Comparison of ENCODE assay signal across 15 cellular contexts in the genomic region with DNA sequence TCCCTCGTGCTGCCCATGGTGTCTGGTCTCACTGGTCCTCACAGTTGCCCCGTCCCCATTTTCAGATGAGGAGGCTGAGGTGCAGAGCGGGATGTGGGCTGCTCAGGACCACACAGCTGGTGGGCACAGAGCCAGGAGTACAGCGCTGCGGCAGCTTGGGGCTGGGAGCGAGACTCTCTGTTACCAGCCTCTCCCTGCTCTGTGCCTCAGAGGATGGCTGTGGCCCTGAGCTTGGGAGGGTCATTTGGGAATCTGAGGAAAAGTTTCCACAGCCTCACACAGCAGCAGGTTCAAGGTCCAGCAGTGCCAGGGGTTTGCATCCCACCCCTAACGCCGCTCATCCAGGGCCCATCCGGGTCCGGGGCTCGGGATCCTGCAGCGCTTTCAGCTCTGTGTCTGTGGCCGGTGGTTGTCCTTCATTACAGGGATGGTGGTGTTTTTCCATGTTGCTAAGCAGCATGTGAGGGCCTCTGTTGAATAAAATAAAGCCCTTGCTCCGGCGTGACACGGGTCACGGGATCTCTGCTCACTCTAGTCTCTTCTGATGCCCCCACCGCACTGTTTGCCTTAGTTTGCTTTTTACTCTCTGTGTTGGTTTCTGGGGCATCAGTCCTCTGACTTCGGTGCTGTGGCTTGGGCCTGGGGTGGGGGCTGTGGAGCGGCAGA. TPM values are rescaled to one million over a fixed set of nuclear protein-coding genes. Genes with fewer than 3 reads are reported as not detected.
A peak's percentile ranks its signal among the peaks of the same experiment; 100 is the strongest.
DNase-seq lines count a peak whose midpoint lies in the region; ATAC-seq, FAIRE-seq and TF ChIP-seq lines count a peak whose summit lies in the region.
"Had no signal": no experiment of that assay in that cellular context is flagged by ENCODE, and none has a peak within 500 bp of the region (broad histone marks: within the 10 kb centered on the region; RNA-seq: fewer than 3 reads in every experiment).

No MANE protein-coding gene starts in this region.

- peak overlapping the region in 1 of 2 donors; percentile 13 for H3K27ac Mint-ChIP-seq in stimulated activated naive CD8-positive, alpha-beta T cell treated with anti-CD3 and anti-CD28 coated beads, Interleukin-15, amount 100 ng/mL, for 72 hours

- no peaks in the 10 kb centered on the region for H3K36me3 ChIP-seq in small intestine (ENCODE audit: control insufficient read depth in 2 of 2, insufficient read depth in 2 of 2, low read length in 2 of 2)

- no peak for ATAC-seq in stimulated activated naive CD8-positive, alpha-beta T cell treated with anti-CD3 and anti-CD28 coated beads, Interleukin-15, amount 100 ng/mL, for 72 hours
- no peak for ATAC-seq in HG03354 (IDR thresholded peaks at IDR 0.05; ENCODE audit: poor library complexity, severe bottlenecking, unreplicated experiment)

- TF ChIP-seq CTCF in dorsolateral prefrontal cortex (IDR thresholded peaks at IDR 0.05 in 54 of 56, conservative IDR thresholded peaks at IDR 0.05 in 2 of 56; ENCODE audit: low read depth in 1 of 56, partially characterized antibody in 56 of 56), result no peak

- peaks cover 29% of the 10 kb centered on the region for H3K4me1 Mint-ChIP-seq in stimulated activated naive CD8-positive, alpha-beta T cell treated with anti-CD3 and anti-CD28 coated beads, Interleukin-15, amount 100 ng/mL, for 72 hours

- no peak for FAIRE-seq in small intestine (lab: Jason Lieb, UNC)
- FAIRE-seq: GM18507 had no signal

- no peaks in the 10 kb centered on the region for H3K9me3 Mint-ChIP-seq in stimulated activated naive CD8-positive, alpha-beta T cell treated with anti-CD3 and anti-CD28 coated beads, Interleukin-15, amount 100 ng/mL, for 72 hours

- peak; percentile 67 for DNase-seq in COLO668 (lab: John Stamatoyannopoulos, UW; ENCODE audit: unreplicated experiment)
- DNase-seq in dorsolateral prefrontal cortex, result peak in 1 of 10 donors; percentile 43
- DNase-seq in medulla oblongata (ENCODE audit: extremely low spot score), result peak; percentile 66
- peak; percentile 20 for DNase-seq in small intestine
- no peak for DNase-seq in activated CD4-positive, alpha-beta T cell treated with anti-CD3 and anti-CD28 coated beads, Interleukin-2, amount 50 U/mL, for 1 hour
- DNase-seq in stimulated activated naive CD8-positive, alpha-beta T cell treated with anti-CD3 and anti-CD28 coated beads, Interleukin-15, amount 100 ng/mL, for 72 hours, result no peak
- no peak for DNase-seq in germinal center (ENCODE audit: low spot score)
- DNase-seq: Calu3, cortex of kidney, GM23248, mammary epithelial cell, NCI-H2107, SHP77 had no signal

- peaks cover 12% of the 10 kb centered on the region for H3K27me3 Mint-ChIP-seq in stimulated activated naive CD8-positive, alpha-beta T cell treated with anti-CD3 and anti-CD28 coated beads, Interleukin-15, amount 100 ng/mL, for 72 hours

- WGBS in small intestine, 3 donors, result 54 to 66% (median 56%) methylated on average over 20 of the region's 20 CpGs

- H3K9me3 ChIP-seq in small intestine (ENCODE audit: control insufficient read depth, low read depth), result no peaks in the 10 kb centered on the region

- no peak overlapping the region for H3K4me3 Mint-ChIP-seq in stimulated activated naive CD8-positive, alpha-beta T cell treated with anti-CD3 and anti-CD28 coated beads, Interleukin-15, amount 100 ng/mL, for 72 hours

- H3K27me3 ChIP-seq in dorsolateral prefrontal cortex, result no peaks in the 10 kb centered on the region
- H3K27me3 ChIP-seq in small intestine (ENCODE audit: control insufficient read depth in 2 of 2, insufficient read depth in 2 of 2, low read length in 2 of 2), result no peaks in the 10 kb centered on the region

- intact Hi-C loops in dorsolateral prefrontal cortex (cut with DNase I), result no loop called here

- H3K4me3 ChIP-seq in dorsolateral prefrontal cortex (peak overlapping the region in 3 of 59 donors; percentile 1 to 34 (median 19)), small intestine (ENCODE audit: low read depth in 1 of 2, low read length in 2 of 2) (no peak overlapping the region)
- H3K4me3 ChIP-seq: GM23248 had no signal

- peak overlapping the region in 48 of 59 donors; percentile 6 to 86 (median 60) for H3K27ac ChIP-seq in dorsolateral prefrontal cortex
- peak overlapping the region in 1 of 2 donors; percentile 41 for H3K27ac ChIP-seq in small intestine (ENCODE audit: low read depth in 1 of 2, low read length in 1 of 2)
- H3K27ac ChIP-seq: GM23248 had no signal

- peaks cover 13 to 18% of the 10 kb centered on the region in 2 donors for H3K4me1 ChIP-seq in small intestine (ENCODE audit: control insufficient read depth in 2 of 2, insufficient read depth in 1 of 2, low read depth in 1 of 2, low read length in 1 of 2)

RNA-seq across cellular contexts. Expression of a gene that starts 6.4 kb away (rescaled TPM):
- total RNA-seq in dorsolateral prefrontal cortex, result 100 to 1,000 TPM in 2 of 120 experiments, 10 to 100 TPM in 118; 39.0 to 119 (median 62.4) TPM
- 10 to 100 TPM in 1 of 3 donors, 1 to 10 TPM in 2; 4.1 to 15.7 (median 8.7) TPM for polyA plus RNA-seq in small intestine

Comparison
In these comparisons a context has a peak if more than half of its experiments do, and no peak if none do; other contexts are left out.
1. DNase-seq: peak in COLO668 (single experiment), medulla oblongata (single experiment) and small intestine (single experiment); none in activated CD4-positive, alpha-beta T cell treated with anti-CD3 and anti-CD28 coated beads, Interleukin-2, amount 50 U/mL, for 1 hour (single experiment), stimulated activated naive CD8-positive, alpha-beta T cell treated with anti-CD3 and anti-CD28 coated beads, Interleukin-15, amount 100 ng/mL, for 72 hours (0 of 2) and germinal center (single experiment).